Comparison of ENCODE assay signal across 8 cellular contexts in genomic region chr6:42368156-42368555, GRCh38.
DNase-seq lines count a peak whose midpoint lies in the region; ATAC-seq lines count a peak whose summit lies in the region.

No MANE protein-coding gene starts in this region.

- H3K27ac Mint-ChIP-seq in activated naive CD4-positive, alpha-beta T cell treated with anti-CD3 and anti-CD28 coated beads, Interleukin-2, amount 50 U/mL, for 72 hours: peak overlapping the region; percentile 71 to 91

- no peaks in the 10 kb centered on the region for H3K9me3 Mint-ChIP-seq in activated naive CD4-positive, alpha-beta T cell treated with anti-CD3 and anti-CD28 coated beads, Interleukin-2, amount 50 U/mL, for 72 hours

- no peaks in the 10 kb centered on the region for H3K27me3 ChIP-seq in SJSA1 (replicated peaks)

- peak overlapping the region; percentile 81 for H3K27ac ChIP-seq in SJSA1

- H3K9me3 ChIP-seq in SJSA1 (replicated peaks): no peaks in the 10 kb centered on the region

- peak; percentile 4 for ATAC-seq in GM19035 (IDR thresholded peaks at IDR 0.05; ENCODE audit: unreplicated experiment)
- peak; percentile 90 to 93 for ATAC-seq in activated naive CD4-positive, alpha-beta T cell treated with anti-CD3 and anti-CD28 coated beads, Interleukin-2, amount 50 U/mL, for 72 hours

- H3K36me3 ChIP-seq in SJSA1: no peaks in the 10 kb centered on the region

- H3K36me3 Mint-ChIP-seq in activated naive CD4-positive, alpha-beta T cell treated with anti-CD3 and anti-CD28 coated beads, Interleukin-2, amount 50 U/mL, for 72 hours: peaks cover 0 to 18% of the 10 kb centered on the region in 2 donors

- DNase-seq in SJSA1 (ENCODE audit: low read depth in 1 of 2, low spot score in 2 of 2) (peak in 1 of 2 experiments; percentile 31), NCI-H2196 treated with DMSO at 0.1 percent for 48 hours (lab: John Stamatoyannopoulos, UW; ENCODE audit: unreplicated experiment) (no peak), epidermal melanocyte (ENCODE audit: insufficient read length, low spot score) (no peak), EL (no peak), NCI-H1930 (lab: John Stamatoyannopoulos, UW) (no peak)
- DNase-seq in activated naive CD4-positive, alpha-beta T cell treated with anti-CD3 and anti-CD28 coated beads, Interleukin-2, amount 50 U/mL, for 72 hours (ENCODE audit: low spot score in 2 of 2): peak; percentile 60 to 64
- DNase-seq in stimulated activated CD4-positive, alpha-beta T cell treated with anti-CD3 and anti-CD28 coated beads, TNF-alpha, amount 100 ng/mL, for 4 hours (ENCODE audit: low read depth in 3 of 3): peak; percentile 24 to 57 (median 52)

- H3K4me1 ChIP-seq in SJSA1 (replicated peaks): peaks cover 49% of the 10 kb centered on the region

- no peak overlapping the region for H3K4me3 ChIP-seq in SJSA1

Comparison
In these comparisons a context has a peak if more than half of its experiments do, and no peak if none do; other contexts are left out.
1. DNase-seq: peak in activated naive CD4-positive, alpha-beta T cell treated with anti-CD3 and anti-CD28 coated beads, Interleukin-2, amount 50 U/mL, for 72 hours (2 of 2) and stimulated activated CD4-positive, alpha-beta T cell treated with anti-CD3 and anti-CD28 coated beads, TNF-alpha, amount 100 ng/mL, for 4 hours (3 of 3); none in NCI-H2196 treated with DMSO at 0.1 percent for 48 hours (single experiment), epidermal melanocyte (single experiment), EL (single experiment) and NCI-H1930 (0 of 2).